12 cellular contexts compared by ENCODE assay signal in genomic region chr13:98468352-98468751, GRCh38.
A peak's percentile ranks its signal among the peaks of the same experiment; 100 is the strongest.
DNase-seq lines count a peak whose midpoint lies in the region; ATAC-seq and TF ChIP-seq lines count a peak whose summit lies in the region.
"Had no signal": no experiment of that assay in that cellular context is flagged by ENCODE, and none has a peak within 500 bp of the region (broad histone marks: within the 10 kb centered on the region; RNA-seq: fewer than 3 reads in every experiment).

No MANE protein-coding gene starts in this region.

- H3K4me1 Mint-ChIP-seq in type B pancreatic cell (ENCODE audit: unreplicated experiment): peaks cover 15% of the 10 kb centered on the region

- H3K36me3 Mint-ChIP-seq in type B pancreatic cell: peaks cover 37% of the 10 kb centered on the region

- H3K4me3 ChIP-seq in OCI-LY3 (ENCODE audit: low read length) (no peak overlapping the region), fibroblast of villous mesenchyme (ENCODE audit: low read depth, low read length) (no peak overlapping the region)
- H3K4me3 ChIP-seq: left lung had no signal

- no peak overlapping the region for H3K4me3 Mint-ChIP-seq in type B pancreatic cell
- H3K4me3 Mint-ChIP-seq: CD4-positive, alpha-beta T cell; neural crest cell had no signal

- intact Hi-C loops in Right ventricle myocardium superior (cut with DNase I) (no loop called here), cardiac septum (cut with DNase I) (loop anchor here (5.0 kb wide), 1 partner anchor 184 kb away; no protein-coding TSS in a partner anchor)

- no peaks in the 10 kb centered on the region for H3K27me3 Mint-ChIP-seq in type B pancreatic cell
- H3K27me3 Mint-ChIP-seq: CD4-positive, alpha-beta T cell had no signal

- no peaks in the 10 kb centered on the region for H3K9me3 Mint-ChIP-seq in type B pancreatic cell
- H3K9me3 Mint-ChIP-seq: CD4-positive, alpha-beta T cell; neural crest cell had no signal

- no peaks in the 10 kb centered on the region for H3K9me3 ChIP-seq in OCI-LY3 (ENCODE audit: insufficient read depth, low read length)
- H3K9me3 ChIP-seq: left lung had no signal

- H3K36me3 ChIP-seq in OCI-LY3 (replicated peaks; ENCODE audit: low read depth, low read length): peaks cover 41% of the 10 kb centered on the region

- H4K20me1 ChIP-seq in OCI-LY3 (ENCODE audit: insufficient read depth, low read length): peaks cover 33% of the 10 kb centered on the region

- no peak for DNase-seq in Right ventricle myocardium superior
- DNase-seq in cardiac septum (ENCODE audit: low spot score): no peak
- DNase-seq in fibroblast of villous mesenchyme (ENCODE audit: low read depth): no peak
- DNase-seq in type B pancreatic cell (ENCODE audit: extremely low spot score, unreplicated experiment): no peak
- no peak for DNase-seq in amniotic stem cell (lab: John Stamatoyannopoulos, UW)
- no peak for DNase-seq in NCI-H446 treated with DMSO at 0.1 percent for 48 hours (lab: John Stamatoyannopoulos, UW)
- DNase-seq: activated CD4-positive, alpha-beta T cell treated with anti-CD3 and anti-CD28 coated beads for 1 hour; CD4-positive, alpha-beta T cell; left lung; NCI-H1105 had no signal

- TF ChIP-seq CTCF in OCI-LY3 (IDR thresholded peaks at IDR 0.05; ENCODE audit: low read depth, low read length) (peak; percentile 16; the same call in 1 of the 2 replicates), fibroblast of villous mesenchyme (IDR thresholded peaks at IDR 0.05; ENCODE audit: insufficient read depth, low read depth, low read length) (peak; percentile 2), type B pancreatic cell (conservative IDR thresholded peaks at IDR 0.05) (no peak)

- no peaks in the 10 kb centered on the region for H3K4me1 ChIP-seq in OCI-LY3 (ENCODE audit: low read length)

- no peaks in the 10 kb centered on the region for H3K27me3 ChIP-seq in OCI-LY3 (ENCODE audit: low read depth, low read length)
- H3K27me3 ChIP-seq: left lung had no signal

- ATAC-seq in Right ventricle myocardium superior (ENCODE audit: poor library complexity): peak; percentile 26
- ATAC-seq: left lung had no signal

- no peak overlapping the region for H3K27ac ChIP-seq in OCI-LY3 (ENCODE audit: low read length)
- H3K27ac ChIP-seq: left lung had no signal

- no peak overlapping the region for H2AFZ ChIP-seq in OCI-LY3 (ENCODE audit: low read depth, low read length)

- no peak overlapping the region for H3K9ac ChIP-seq in OCI-LY3 (ENCODE audit: low read length)

- no peak overlapping the region for H3K4me2 ChIP-seq in OCI-LY3 (ENCODE audit: low read length)

- H3K27ac Mint-ChIP-seq in type B pancreatic cell: peak overlapping the region; percentile 19

- H3K79me2 ChIP-seq in OCI-LY3 (ENCODE audit: low read length): no peaks in the 10 kb centered on the region
